Comparison of ENCODE assay signal across 1 cellular context in the genomic region with DNA sequence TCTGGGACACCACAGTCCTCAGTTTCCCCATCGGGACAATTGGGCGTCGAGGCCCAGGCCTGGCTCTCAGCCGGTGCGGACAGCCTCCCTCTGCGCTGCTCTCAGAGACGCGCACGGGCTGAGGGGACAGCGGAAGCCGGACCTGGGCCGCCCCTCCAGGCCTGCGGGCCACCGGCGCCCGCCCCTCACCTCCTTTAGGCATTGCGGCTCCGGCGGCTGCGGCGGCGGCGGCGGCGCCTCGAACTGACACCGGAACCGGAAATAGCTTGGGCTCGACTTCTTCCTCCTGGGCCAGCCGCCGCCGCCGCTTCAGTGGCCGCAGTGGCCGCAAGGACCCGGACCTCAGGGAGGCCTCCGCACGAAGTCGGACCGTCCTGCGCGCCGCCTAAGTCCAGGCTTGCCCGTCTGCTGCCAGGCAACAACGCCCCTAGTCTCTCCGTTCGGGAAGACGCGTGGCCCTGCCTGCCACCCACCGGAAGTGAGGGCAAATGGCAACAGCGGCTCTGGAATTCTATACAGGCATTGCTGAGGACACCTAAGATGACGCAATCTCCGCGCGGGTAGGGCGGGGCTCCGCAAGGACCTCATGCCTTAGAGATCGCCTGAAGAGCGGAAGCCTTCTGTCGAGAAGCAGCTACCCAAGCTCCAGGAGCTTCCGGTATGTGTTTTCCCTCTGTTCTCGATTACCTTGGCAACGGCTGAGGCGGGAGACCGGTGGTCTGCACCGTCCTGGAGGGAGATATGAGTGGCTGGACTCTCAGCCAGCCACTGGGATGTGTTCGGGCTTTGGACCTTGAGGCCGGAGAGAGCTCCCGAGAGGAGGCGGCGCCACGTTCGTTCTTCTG.
TF ChIP-seq lines count a peak whose summit lies in the region.

Gene BUD31, plus strand, starts transcription at position 623 of the 845 bp plus-strand sequence. CDS start 2,124 bp downstream, outside the sequence.
Gene PDAP1, minus strand, starts transcription at position 251 of the 845 bp plus-strand sequence. Its CDS starts 49 bp downstream, at position 202.

TF ChIP-seq in K562, 482 proteins besides CTCF, POLR2A, EP300 and RAD21 (continued from another document and continues in another):
- peak in 2 of 3 experiments; percentile 61 to 91; a peak in 4 of 6 replicates for TF ChIP-seq ZBTB11 (CRISPR knock-in tag; IDR thresholded peaks at IDR 0.05)
- TF ChIP-seq, protein P1, sequence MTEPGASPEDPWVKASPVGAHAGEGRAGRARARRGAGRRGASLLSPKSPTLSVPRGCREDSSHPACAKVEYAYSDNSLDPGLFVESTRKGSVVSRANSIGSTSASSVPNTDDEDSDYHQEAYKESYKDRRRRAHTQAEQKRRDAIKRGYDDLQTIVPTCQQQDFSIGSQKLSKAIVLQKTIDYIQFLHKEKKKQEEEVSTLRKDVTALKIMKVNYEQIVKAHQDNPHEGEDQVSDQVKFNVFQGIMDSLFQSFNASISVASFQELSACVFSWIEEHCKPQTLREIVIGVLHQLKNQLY (CRISPR knock-in tag; conservative IDR thresholded peaks at IDR 0.05): 0 out of 4 replicates have a peak, but pooled peaks of 1 of the 2 experiments have one; percentile 61
- TF ChIP-seq HIVEP1 (CRISPR knock-in tag; IDR thresholded peaks at IDR 0.05): 0 out of 2 replicates have a peak, but pooled peaks have one; percentile 2
- peak; percentile 89 for TF ChIP-seq CGGBP1 (CRISPR knock-in tag; IDR thresholded peaks at IDR 0.05)
- TF ChIP-seq KDM4B (IDR thresholded peaks at IDR 0.05; ENCODE audit: borderline replicate concordance in 2 of 2, low read depth in 1 of 2): peak in 1 of 2 experiments; percentile 84; a peak in 2 of 4 replicates
- no peak for TF ChIP-seq HDAC6 (IDR thresholded peaks at IDR 0.05; ENCODE audit: low read depth, low read length)
- peak; percentile 70; the same call in 1 of the 2 replicates for TF ChIP-seq NR1H2 (CRISPR knock-in tag; IDR thresholded peaks at IDR 0.05)
- TF ChIP-seq GATAD2A (IDR thresholded peaks at IDR 0.05): no peak
- 0 out of 2 replicates have a peak, but pooled peaks have one; percentile 7 for TF ChIP-seq THRB (CRISPR knock-in tag; conservative IDR thresholded peaks at IDR 0.05)
- TF ChIP-seq CTBP1 (IDR thresholded peaks at IDR 0.05; ENCODE audit: borderline replicate concordance): peak; percentile 81; the same call in 1 of the 2 replicates
- TF ChIP-seq DIDO1 (tag; IDR thresholded peaks at IDR 0.05; ENCODE audit: low read depth): peak; percentile 74; the same call in 1 of the 2 replicates
- no peak for TF ChIP-seq ZNF282 (CRISPR knock-in tag; IDR thresholded peaks at IDR 0.05)
- no peak for TF ChIP-seq USF1 (CRISPR knock-in tag; IDR thresholded peaks at IDR 0.05)
- TF ChIP-seq ZBTB9 (CRISPR knock-in tag; IDR thresholded peaks at IDR 0.05): peak; percentile 99
- TF ChIP-seq NFE2L1 (tag; IDR thresholded peaks at IDR 0.05; ENCODE audit: borderline replicate concordance, low read depth): no peak
- TF ChIP-seq TRIM28 (IDR thresholded peaks at IDR 0.05): no peak; the same call in 1 of the 2 replicates
- TF ChIP-seq TRIM24 (IDR thresholded peaks at IDR 0.05): peak; percentile 81 to 87; a peak in 3 of 4 replicates
- 0 out of 4 replicates have a peak, but pooled peaks have one; percentile 42 to 48 for TF ChIP-seq ETV6 (IDR thresholded peaks at IDR 0.05; ENCODE audit: borderline replicate concordance in 1 of 2, low read depth in 2 of 2, low read length in 1 of 2)
- no peak for TF ChIP-seq ETV6 (CRISPR knock-in tag; IDR thresholded peaks at IDR 0.05; ENCODE audit: borderline replicate concordance)
- peak; percentile 94 for TF ChIP-seq HINFP (tag; conservative IDR thresholded peaks at IDR 0.05; ENCODE audit: low read depth)
- TF ChIP-seq ZNF23 (CRISPR knock-in tag; IDR thresholded peaks at IDR 0.05): no peak
- peak; percentile 65 to 93 for TF ChIP-seq MAZ (CRISPR knock-in tag; conservative IDR thresholded peaks at IDR 0.05 in 1 of 2, IDR thresholded peaks at IDR 0.05 in 1 of 2)
- TF ChIP-seq ZFPM2 (CRISPR knock-in tag; IDR thresholded peaks at IDR 0.05): 0 out of 2 replicates have a peak, but pooled peaks have one; percentile 80
- peak; percentile 59; the same call in 1 of the 2 replicates for TF ChIP-seq TAF15 (IDR thresholded peaks at IDR 0.05; ENCODE audit: low read depth, low read length)
- TF ChIP-seq, protein P2, sequence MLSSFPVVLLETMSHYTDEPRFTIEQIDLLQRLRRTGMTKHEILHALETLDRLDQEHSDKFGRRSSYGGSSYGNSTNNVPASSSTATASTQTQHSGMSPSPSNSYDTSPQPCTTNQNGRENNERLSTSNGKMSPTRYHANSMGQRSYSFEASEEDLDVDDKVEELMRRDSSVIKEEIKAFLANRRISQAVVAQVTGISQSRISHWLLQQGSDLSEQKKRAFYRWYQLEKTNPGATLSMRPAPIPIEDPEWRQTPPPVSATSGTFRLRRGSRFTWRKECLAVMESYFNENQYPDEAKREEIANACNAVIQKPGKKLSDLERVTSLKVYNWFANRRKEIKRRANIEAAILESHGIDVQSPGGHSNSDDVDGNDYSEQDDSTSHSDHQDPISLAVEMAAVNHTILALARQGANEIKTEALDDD (IDR thresholded peaks at IDR 0.05): no peak
- TF ChIP-seq ZBTB26 (CRISPR knock-in tag; IDR thresholded peaks at IDR 0.05): peak; percentile 55; the same call in 1 of the 2 replicates
- TF ChIP-seq TRIM25 (IDR thresholded peaks at IDR 0.05; ENCODE audit: borderline replicate concordance): no peak
- no peak for TF ChIP-seq KAT8 (IDR thresholded peaks at IDR 0.05; ENCODE audit: low read depth)
- peak; percentile 94 for TF ChIP-seq GABPB1 (CRISPR knock-in tag; IDR thresholded peaks at IDR 0.05)
- TF ChIP-seq SRF (CRISPR knock-in tag; IDR thresholded peaks at IDR 0.05): peak in 1 of 2 experiments; percentile 25; a peak in 1 of 4 replicates
- TF ChIP-seq, protein P3, sequence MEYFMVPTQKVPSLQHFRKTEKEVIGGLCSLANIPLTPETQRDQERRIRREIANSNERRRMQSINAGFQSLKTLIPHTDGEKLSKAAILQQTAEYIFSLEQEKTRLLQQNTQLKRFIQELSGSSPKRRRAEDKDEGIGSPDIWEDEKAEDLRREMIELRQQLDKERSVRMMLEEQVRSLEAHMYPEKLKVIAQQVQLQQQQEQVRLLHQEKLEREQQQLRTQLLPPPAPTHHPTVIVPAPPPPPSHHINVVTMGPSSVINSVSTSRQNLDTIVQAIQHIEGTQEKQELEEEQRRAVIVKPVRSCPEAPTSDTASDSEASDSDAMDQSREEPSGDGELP (CRISPR knock-in tag; IDR thresholded peaks at IDR 0.05; ENCODE audit: borderline replicate concordance): peak; percentile 89
- peak; percentile 80 for TF ChIP-seq PCBP1 (IDR thresholded peaks at IDR 0.05; ENCODE audit: low read depth, low read length, poor library complexity, severe bottlenecking)
- no peak for TF ChIP-seq MCM7 (IDR thresholded peaks at IDR 0.05)
- TF ChIP-seq, protein P4, sequence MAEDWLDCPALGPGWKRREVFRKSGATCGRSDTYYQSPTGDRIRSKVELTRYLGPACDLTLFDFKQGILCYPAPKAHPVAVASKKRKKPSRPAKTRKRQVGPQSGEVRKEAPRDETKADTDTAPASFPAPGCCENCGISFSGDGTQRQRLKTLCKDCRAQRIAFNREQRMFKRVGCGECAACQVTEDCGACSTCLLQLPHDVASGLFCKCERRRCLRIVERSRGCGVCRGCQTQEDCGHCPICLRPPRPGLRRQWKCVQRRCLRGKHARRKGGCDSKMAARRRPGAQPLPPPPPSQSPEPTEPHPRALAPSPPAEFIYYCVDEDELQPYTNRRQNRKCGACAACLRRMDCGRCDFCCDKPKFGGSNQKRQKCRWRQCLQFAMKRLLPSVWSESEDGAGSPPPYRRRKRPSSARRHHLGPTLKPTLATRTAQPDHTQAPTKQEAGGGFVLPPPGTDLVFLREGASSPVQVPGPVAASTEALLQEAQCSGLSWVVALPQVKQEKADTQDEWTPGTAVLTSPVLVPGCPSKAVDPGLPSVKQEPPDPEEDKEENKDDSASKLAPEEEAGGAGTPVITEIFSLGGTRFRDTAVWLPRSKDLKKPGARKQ (CRISPR knock-in tag; IDR thresholded peaks at IDR 0.05): no peak
- peak; percentile 100 for TF ChIP-seq ZSCAN32 (CRISPR knock-in tag; IDR thresholded peaks at IDR 0.05)
- TF ChIP-seq ZNF263 (CRISPR knock-in tag; IDR thresholded peaks at IDR 0.05; ENCODE audit: borderline replicate concordance): no peak; the same call in 1 of the 2 replicates
- no peak for TF ChIP-seq LEF1 (IDR thresholded peaks at IDR 0.05)
- no peak for TF ChIP-seq ZNF354B (CRISPR knock-in tag; IDR thresholded peaks at IDR 0.05)
- TF ChIP-seq MAFF (IDR thresholded peaks at IDR 0.05; ENCODE audit: low read length): no peak
- TF ChIP-seq SIN3A (IDR thresholded peaks at IDR 0.05; ENCODE audit: borderline replicate concordance in 2 of 2, control insufficient read depth in 1 of 2, low read depth in 2 of 2, low read length in 2 of 2): peak; percentile 47 to 90; a peak in 3 of 4 replicates
